1 cellular context compared by ENCODE assay signal in the genomic region with DNA sequence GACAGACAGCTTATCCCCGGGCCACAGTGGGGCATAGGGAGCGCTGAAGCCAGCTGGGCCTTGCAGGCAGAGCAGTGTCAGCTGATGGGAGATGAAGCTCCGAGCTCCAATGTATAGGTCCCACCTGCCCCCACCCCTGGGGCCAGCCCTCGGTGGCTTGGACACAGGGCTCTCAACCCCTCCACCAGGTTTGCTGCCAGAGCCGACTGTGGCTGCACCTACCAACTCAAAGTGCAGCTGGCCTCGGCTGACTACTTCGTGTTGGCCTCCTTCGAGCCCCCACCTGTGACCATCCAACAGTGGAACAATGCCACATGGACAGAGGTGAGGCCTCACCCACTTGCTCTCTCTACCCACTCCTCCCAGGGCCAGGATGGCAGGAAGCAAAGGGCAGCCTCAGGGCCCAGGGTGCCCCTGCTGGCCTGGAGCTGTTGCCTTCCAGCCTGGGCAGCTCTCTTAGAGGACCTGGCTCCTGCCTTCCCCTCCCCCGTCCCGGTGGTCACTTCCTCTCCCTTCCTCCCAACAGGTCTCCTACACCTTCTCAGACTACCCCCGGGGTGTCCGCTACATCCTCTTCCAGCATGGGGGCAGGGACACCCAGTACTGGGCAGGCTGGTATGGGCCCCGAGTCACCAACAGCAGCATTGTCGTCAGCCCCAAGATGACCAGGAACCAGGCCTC.
TF ChIP-seq lines count a peak whose summit lies in the region.

No MANE protein-coding gene starts in this region.

TF ChIP-seq in K562, 482 proteins besides CTCF, POLR2A, EP300 and RAD21:
- TF ChIP-seq CREB1 (IDR thresholded peaks at IDR 0.05): no peak
- TF ChIP-seq CREB1 (CRISPR knock-in tag; IDR thresholded peaks at IDR 0.05): 0 out of 2 replicates have a peak, but pooled peaks have one; percentile 5
- peak; percentile 30; the same call in 1 of the 2 replicates for TF ChIP-seq SPI1 (IDR thresholded peaks at IDR 0.05; ENCODE audit: borderline replicate concordance, low read depth, low read length)
- TF ChIP-seq RBM22 (IDR thresholded peaks at IDR 0.05; ENCODE audit: low read depth, low read length, poor library complexity, severe bottlenecking): peak; percentile 24
- TF ChIP-seq GTF3C2 (IDR thresholded peaks at IDR 0.05; ENCODE audit: borderline replicate concordance, extremely low read depth, insufficient read length): no peak
- TF ChIP-seq PHF20 (IDR thresholded peaks at IDR 0.05; ENCODE audit: partially characterized antibody): no peak
- TF ChIP-seq EHMT2 (IDR thresholded peaks at IDR 0.05): no peak
- TF ChIP-seq, protein P1, sequence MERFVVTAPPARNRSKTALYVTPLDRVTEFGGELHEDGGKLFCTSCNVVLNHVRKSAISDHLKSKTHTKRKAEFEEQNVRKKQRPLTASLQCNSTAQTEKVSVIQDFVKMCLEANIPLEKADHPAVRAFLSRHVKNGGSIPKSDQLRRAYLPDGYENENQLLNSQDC (CRISPR knock-in tag; IDR thresholded peaks at IDR 0.05): no peak
- 0 out of 2 replicates have a peak, but pooled peaks have one; percentile 6 for TF ChIP-seq NFIC (IDR thresholded peaks at IDR 0.05)
- TF ChIP-seq OTX1 (CRISPR knock-in tag; IDR thresholded peaks at IDR 0.05): 0 out of 2 replicates have a peak, but pooled peaks have one; percentile 4
- peak; percentile 65 for TF ChIP-seq RBFOX2 (IDR thresholded peaks at IDR 0.05; ENCODE audit: low read depth, low read length)
- TF ChIP-seq POLR2G (IDR thresholded peaks at IDR 0.05; ENCODE audit: low read depth, low read length): peak; percentile 55
- TF ChIP-seq, protein P2, sequence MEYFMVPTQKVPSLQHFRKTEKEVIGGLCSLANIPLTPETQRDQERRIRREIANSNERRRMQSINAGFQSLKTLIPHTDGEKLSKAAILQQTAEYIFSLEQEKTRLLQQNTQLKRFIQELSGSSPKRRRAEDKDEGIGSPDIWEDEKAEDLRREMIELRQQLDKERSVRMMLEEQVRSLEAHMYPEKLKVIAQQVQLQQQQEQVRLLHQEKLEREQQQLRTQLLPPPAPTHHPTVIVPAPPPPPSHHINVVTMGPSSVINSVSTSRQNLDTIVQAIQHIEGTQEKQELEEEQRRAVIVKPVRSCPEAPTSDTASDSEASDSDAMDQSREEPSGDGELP (CRISPR knock-in tag; IDR thresholded peaks at IDR 0.05; ENCODE audit: borderline replicate concordance): peak; percentile 32; the same call in 1 of the 2 replicates
TF ChIP-seq in K562: peak in this region for 8.
